In genomic region chr17:38824899-38825761, GRCh38 we compare ENCODE assay signal across 1 cellular context.
TF ChIP-seq lines count a peak whose summit lies in the region.

Gene CWC25, minus strand, starts transcription at chr17:38825321. Its CDS starts 138 bp downstream, at chr17:38825183.

TF ChIP-seq in K562, 482 proteins besides CTCF, POLR2A, EP300 and RAD21 (continued from another document and continues in another):
- TF ChIP-seq ZNF561 (CRISPR knock-in tag; conservative IDR thresholded peaks at IDR 0.05) (no peak), OTX1 (CRISPR knock-in tag; IDR thresholded peaks at IDR 0.05) (peak; percentile 55; the same call in 1 of the 2 replicates), BRCA1 (IDR thresholded peaks at IDR 0.05) (no peak), BRCA1 (CRISPR knock-in tag; IDR thresholded peaks at IDR 0.05) (no peak), MECOM (CRISPR knock-in tag; IDR thresholded peaks at IDR 0.05) (no peak), GTF2E2 (tag; IDR thresholded peaks at IDR 0.05) (peak; percentile 78), HINFP (tag; conservative IDR thresholded peaks at IDR 0.05; ENCODE audit: low read depth) (no peak), RBM39 (optimal IDR thresholded peaks at IDR 0.05; ENCODE audit: low read depth, low read length) (no peak), PRPF4 (IDR thresholded peaks at IDR 0.05; ENCODE audit: insufficient read depth, low read depth, low read length, poor library complexity, severe bottlenecking) (no peak), TFE3 (CRISPR knock-in tag; IDR thresholded peaks at IDR 0.05) (no peak), IRF1 (CRISPR knock-in tag; IDR thresholded peaks at IDR 0.05; ENCODE audit: borderline replicate concordance) (no peak), PHB (CRISPR knock-in tag; IDR thresholded peaks at IDR 0.05) (no peak), POLR3A (IDR thresholded peaks at IDR 0.05; ENCODE audit: borderline replicate concordance, extremely low read depth, insufficient read depth, insufficient read length) (no peak), SMAD4 (CRISPR knock-in tag; conservative IDR thresholded peaks at IDR 0.05) (peak; percentile 48), HNRNPK (IDR thresholded peaks at IDR 0.05; ENCODE audit: low read depth, low read length, poor library complexity, severe bottlenecking) (no peak), PHB2 (IDR thresholded peaks at IDR 0.05; ENCODE audit: low read depth) (no peak), MTA1 (IDR thresholded peaks at IDR 0.05; ENCODE audit: borderline replicate concordance) (peak; percentile 100), TBP (optimal IDR thresholded peaks at IDR 0.05; ENCODE audit: low read depth, low read length) (peak; percentile 93), CTCFL (IDR thresholded peaks at IDR 0.05; ENCODE audit: borderline replicate concordance, insufficient read depth, low read depth, low read length, poor library complexity, severe bottlenecking) (no peak), STAT5A (IDR thresholded peaks at IDR 0.05; ENCODE audit: borderline replicate concordance, low read length) (no peak; the same call in 1 of the 2 replicates), SETDB1 (IDR thresholded peaks at IDR 0.05; ENCODE audit: low read length) (no peak), SIN3B (IDR thresholded peaks at IDR 0.05; ENCODE audit: low read depth) (peak; percentile 98), NEUROD1 (IDR thresholded peaks at IDR 0.05; ENCODE audit: borderline replicate concordance, low read depth, low read length, partially characterized antibody) (peak; percentile 70), SRSF7 (optimal IDR thresholded peaks at IDR 0.05; ENCODE audit: low read depth, low read length) (no peak), CREB3L1 (IDR thresholded peaks at IDR 0.05; ENCODE audit: borderline replicate concordance, low read depth) (peak; percentile 93), MAFK (IDR thresholded peaks at IDR 0.05; ENCODE audit: low read length) (peak; percentile 90), CC2D1A (IDR thresholded peaks at IDR 0.05) (peak; percentile 84; the same call in 1 of the 2 replicates), GTF3C2 (IDR thresholded peaks at IDR 0.05; ENCODE audit: borderline replicate concordance, extremely low read depth, insufficient read length) (no peak), BCOR (IDR thresholded peaks at IDR 0.05) (no peak), ZNF354B (CRISPR knock-in tag; IDR thresholded peaks at IDR 0.05) (no peak), ATF1 (CRISPR knock-in tag; IDR thresholded peaks at IDR 0.05) (peak; percentile 100), ATF1 (tag; IDR thresholded peaks at IDR 0.05) (peak; percentile 100), HEY1 (CRISPR knock-in tag; IDR thresholded peaks at IDR 0.05; ENCODE audit: borderline replicate concordance) (no peak), NR2F6 (CRISPR knock-in tag; IDR thresholded peaks at IDR 0.05) (no peak), CBFB (CRISPR knock-in tag; IDR thresholded peaks at IDR 0.05) (peak; percentile 71; the same call in 1 of the 2 replicates), CAMTA2 (CRISPR knock-in tag; conservative IDR thresholded peaks at IDR 0.05) (no peak), ZNF592 (IDR thresholded peaks at IDR 0.05) (peak; percentile 98), ETV1 (tag; conservative IDR thresholded peaks at IDR 0.05; ENCODE audit: low read depth) (peak; percentile 98), ZNF316 (IDR thresholded peaks at IDR 0.05) (peak; percentile 80), KHSRP (IDR thresholded peaks at IDR 0.05) (peak; percentile 100), FOXA3 (CRISPR knock-in tag; conservative IDR thresholded peaks at IDR 0.05 in 1 of 2, IDR thresholded peaks at IDR 0.05 in 1 of 2) (peak in 1 of 2 experiments; percentile 57; a peak in 1 of 4 replicates), THRA (IDR thresholded peaks at IDR 0.05) (no peak), CCAR2 (IDR thresholded peaks at IDR 0.05; ENCODE audit: low read depth, low read length) (no peak), POLR2H (tag; IDR thresholded peaks at IDR 0.05; ENCODE audit: low read depth) (peak; percentile 90), MAZ (CRISPR knock-in tag; conservative IDR thresholded peaks at IDR 0.05 in 1 of 2, IDR thresholded peaks at IDR 0.05 in 1 of 2) (peak; percentile 80 to 82), ZNF239 (CRISPR knock-in tag; IDR thresholded peaks at IDR 0.05) (no peak), NFRKB (IDR thresholded peaks at IDR 0.05; ENCODE audit: low read depth) (peak; percentile 97), DMBX1 (CRISPR knock-in tag; IDR thresholded peaks at IDR 0.05; ENCODE audit: borderline replicate concordance) (no peak), ZNF668 (CRISPR knock-in tag; IDR thresholded peaks at IDR 0.05) (no peak), ZNF347 (CRISPR knock-in tag; IDR thresholded peaks at IDR 0.05; ENCODE audit: low read depth) (no peak), FOXP1 (CRISPR knock-in tag; IDR thresholded peaks at IDR 0.05) (peak; percentile 78), ZNF79 (CRISPR knock-in tag; IDR thresholded peaks at IDR 0.05; ENCODE audit: low read depth) (no peak), VEZF1 (CRISPR knock-in tag; IDR thresholded peaks at IDR 0.05) (peak; percentile 83)
